Comparison of ENCODE assay signal across 18 cellular contexts in the genomic region with DNA sequence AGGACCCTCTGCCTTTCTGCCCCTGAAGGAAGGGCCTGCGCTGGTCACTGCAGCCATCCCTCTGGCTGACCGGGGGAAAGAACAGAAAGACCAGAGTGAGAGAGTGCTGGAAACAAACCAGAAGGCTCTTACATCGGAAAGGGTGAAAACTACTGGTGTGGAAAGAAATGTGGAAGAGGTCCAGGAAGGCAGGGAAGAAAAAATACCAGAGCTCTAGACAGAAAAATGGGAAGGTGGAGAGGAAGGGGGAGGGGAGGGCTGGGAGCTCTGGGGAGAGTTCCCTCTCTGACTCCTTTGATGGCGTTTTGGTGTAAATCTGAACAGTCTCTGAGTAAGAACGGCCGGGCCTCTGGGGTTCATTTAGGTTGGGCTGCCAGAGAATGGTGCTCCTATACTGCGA. TPM values are rescaled to one million over a fixed set of nuclear protein-coding genes. Genes with fewer than 3 reads are reported as not detected.
DNase-seq lines count a peak whose midpoint lies in the region; ATAC-seq and TF ChIP-seq lines count a peak whose summit lies in the region.
"Had no signal": no experiment of that assay in that cellular context is flagged by ENCODE, and none has a peak within 500 bp of the region (broad histone marks: within the 10 kb centered on the region; RNA-seq: fewer than 3 reads in every experiment).

No MANE protein-coding gene starts in this region.

- H3K36me3 ChIP-seq in mucosa of descending colon (ENCODE audit: low read depth), result no peaks in the 10 kb centered on the region
- H3K36me3 ChIP-seq: tibial nerve had no signal

- no peaks in the 10 kb centered on the region for H3K36me3 Mint-ChIP-seq in brain
- H3K36me3 Mint-ChIP-seq: activated naive CD4-positive, alpha-beta T cell treated with anti-CD3 and anti-CD28 coated beads, Interleukin-2, amount 50 U/mL, for 24 hours; naive thymus-derived CD4-positive, alpha-beta T cell had no signal

- no peak overlapping the region for H3K4me3 ChIP-seq in mucosa of descending colon
- H3K4me3 ChIP-seq: tibial nerve had no signal

- DNase-seq in G401 (ENCODE audit: low spot score), result peak; percentile 75
- DNase-seq in left ventricle myocardium superior, result no peak
- DNase-seq in posterior vena cava (ENCODE audit: low spot score), result peak; percentile 48
- DNase-seq in cortex of kidney (lab: John Stamatoyannopoulos, UW), result no peak
- no peak for DNase-seq in mucosa of descending colon
- no peak for DNase-seq in NAMALWA (ENCODE audit: low spot score)
- DNase-seq: Calu3; naive thymus-derived CD4-positive, alpha-beta T cell; NCI-H187; NCI-H524 treated with DMSO at 0.1 percent for 48 hours; retina had no signal

- in situ Hi-C loops in G401 (cut with HindIII; ENCODE audit: low sequenced_read_pairs), result no loop called here

- H3K9me3 Mint-ChIP-seq in brain, result peaks cover 0 to 2% (median 0%) of the 10 kb centered on the region in 5 experiments
- H3K9me3 Mint-ChIP-seq: activated naive CD4-positive, alpha-beta T cell treated with anti-CD3 and anti-CD28 coated beads, Interleukin-2, amount 50 U/mL, for 24 hours had no signal

- peak overlapping the region in 4 of 5 experiments; percentile 25 to 82 (median 61) for H3K27ac Mint-ChIP-seq in brain
- H3K27ac Mint-ChIP-seq: activated naive CD4-positive, alpha-beta T cell treated with anti-CD3 and anti-CD28 coated beads, Interleukin-2, amount 50 U/mL, for 24 hours; naive thymus-derived CD4-positive, alpha-beta T cell had no signal

- H3K27me3 Mint-ChIP-seq in brain, result peaks cover 8% of the 10 kb centered on the region
- H3K27me3 Mint-ChIP-seq: activated naive CD4-positive, alpha-beta T cell treated with anti-CD3 and anti-CD28 coated beads, Interleukin-2, amount 50 U/mL, for 24 hours had no signal

- intact Hi-C loops in left ventricle myocardium superior (cut with micrococcal nuclease), result no loop called here
- intact Hi-C loops in posterior vena cava (cut with DNase I), result no loop called here
- intact Hi-C loops in mucosa of descending colon (cut with DNase I, micrococcal nuclease), result no loop called here

- peak; percentile 36 for ATAC-seq in left ventricle myocardium superior
- no peak for ATAC-seq in mucosa of descending colon
- ATAC-seq in HG02610 (IDR thresholded peaks at IDR 0.05; ENCODE audit: unreplicated experiment), result no peak
- ATAC-seq: activated CD4-positive, CD25-positive, alpha-beta regulatory T cell treated with anti-CD3 and anti-CD28 coated beads, Interleukin-2, amount 50 U/mL, for 24 hours; naive thymus-derived CD4-positive, alpha-beta T cell; Panc1 had no signal

- peak overlapping the region in 1 of 5 experiments; percentile 35 for H3K4me3 Mint-ChIP-seq in brain
- H3K4me3 Mint-ChIP-seq: activated naive CD4-positive, alpha-beta T cell treated with anti-CD3 and anti-CD28 coated beads, Interleukin-2, amount 50 U/mL, for 24 hours; naive thymus-derived CD4-positive, alpha-beta T cell had no signal

- H3K4me1 Mint-ChIP-seq in brain, result peaks cover 34% of the 10 kb centered on the region
- H3K4me1 Mint-ChIP-seq: activated naive CD4-positive, alpha-beta T cell treated with anti-CD3 and anti-CD28 coated beads, Interleukin-2, amount 50 U/mL, for 24 hours; naive thymus-derived CD4-positive, alpha-beta T cell had no signal

- H3K4me1 ChIP-seq in mucosa of descending colon (ENCODE audit: low read depth), result no peaks in the 10 kb centered on the region

- no peak for TF ChIP-seq CTCF in brain (conservative IDR thresholded peaks at IDR 0.05)
- no peak for TF ChIP-seq CTCF in mucosa of descending colon (IDR thresholded peaks at IDR 0.05)

- no peaks in the 10 kb centered on the region for H3K9me3 ChIP-seq in mucosa of descending colon
- H3K9me3 ChIP-seq: tibial nerve had no signal

RNA-seq across cellular contexts. Expression of a gene that starts 47.7 kb away (rescaled TPM):
- total RNA-seq in G401 (2014; rRNA removed; shearing (Covaris generic)), result 0.06 TPM in 1 of 2 replicates, not detected in the other
- 0.80 TPM for polyA plus RNA-seq in brain (ENCODE audit: insufficient read depth, low read depth, low replicate concordance)
- total RNA-seq in left ventricle myocardium superior (20.4 TPM), posterior vena cava (1 to 10 TPM; 2.0 to 3.0 TPM), mucosa of descending colon (1 to 10 TPM in 1 of 3 donors, under 1 TPM in 2; 0.17 to 2.7 (median 0.43) TPM)
- total RNA-seq: Calu3, HT-29 had no signal
- polyA plus RNA-seq: naive thymus-derived CD4-positive, alpha-beta T cell had no signal

Comparison
In these comparisons a context has a peak if more than half of its experiments do, and no peak if none do; other contexts are left out.
1. DNase-seq: peak in G401 (single experiment) and posterior vena cava (single experiment); none in left ventricle myocardium superior (single experiment), cortex of kidney (single experiment), mucosa of descending colon (0 of 3) and NAMALWA (single experiment).